In the genomic region with DNA sequence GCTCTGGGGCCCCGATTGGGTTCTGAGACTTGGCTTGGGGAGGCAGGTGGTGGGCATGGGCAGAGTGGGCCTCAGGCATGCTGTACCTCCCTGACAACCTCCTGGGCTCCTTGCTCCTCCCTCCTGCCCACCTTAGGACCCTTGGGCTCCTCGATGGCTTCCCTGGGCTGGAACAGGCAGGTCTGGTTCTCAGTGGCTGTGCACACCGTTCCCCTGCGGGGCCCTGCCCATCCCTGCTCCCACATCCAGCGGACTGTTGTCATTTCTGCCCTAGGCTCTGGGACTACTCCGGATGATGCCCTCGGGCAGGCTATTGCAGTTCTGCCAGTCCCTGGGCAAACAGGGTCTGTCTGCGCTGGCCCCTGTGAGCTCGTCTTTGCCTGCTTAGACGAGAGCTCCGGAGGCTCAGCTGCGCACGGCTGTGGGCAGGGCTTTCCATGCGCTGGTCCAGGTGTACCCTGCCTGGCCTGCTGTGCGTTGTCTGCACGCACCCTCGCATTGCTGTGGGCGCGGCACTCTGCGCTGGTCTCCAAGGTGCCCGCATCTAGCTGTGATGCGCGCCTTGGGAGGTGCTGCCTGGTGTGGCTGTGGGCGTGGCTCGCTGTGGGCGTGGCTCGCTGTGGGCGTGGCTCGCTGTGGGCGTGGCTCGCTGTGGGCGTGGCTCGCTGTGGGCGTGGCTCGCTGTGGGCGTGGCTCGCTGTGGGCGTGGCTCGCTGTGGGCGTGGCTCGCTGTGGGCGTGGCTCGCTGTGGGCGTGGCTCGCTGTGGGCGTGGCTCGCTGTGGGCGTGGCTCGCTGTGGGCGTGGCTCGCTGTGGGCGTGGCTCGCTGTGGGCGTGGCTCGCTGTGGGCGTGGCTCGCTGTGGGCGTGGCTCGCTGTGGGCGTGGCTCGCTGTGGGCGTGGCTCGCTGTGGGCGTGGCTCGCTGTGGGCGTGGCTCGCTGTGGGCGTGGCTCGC, we compare ENCODE assay signal across 8 cellular contexts. TPM values are rescaled to one million over a fixed set of nuclear protein-coding genes. Genes with fewer than 3 reads are reported as not detected.
DNase-seq lines count a peak whose midpoint lies in the region; ATAC-seq, FAIRE-seq and TF ChIP-seq lines count a peak whose summit lies in the region.
"Not testable (repeated sequence)": the region's sequence is repeated elsewhere in the genome, so short reads cannot be mapped to it uniquely, and the experiment has no call there.

No MANE protein-coding gene starts in this region.

- TF ChIP-seq CTCF in sigmoid colon (IDR thresholded peaks at IDR 0.05): not testable (repeated sequence)

- intact Hi-C loops in CD4-positive, alpha-beta memory T cell (cut with micrococcal nuclease): loop anchor here (1.0 kb wide), 1 partner anchor 8 kb away; no protein-coding TSS in a partner anchor
- intact Hi-C loops in left colon (cut with DNase I, micrococcal nuclease); sigmoid colon (cut with DNase I): not testable (repeated sequence)

- WGBS in sigmoid colon, 2 donors: 60 to 66% methylated on average over 39 of the region's 69 CpGs

- not testable (repeated sequence) for H3K27me3 Mint-ChIP-seq in CD4-positive, alpha-beta memory T cell; activated T-cell treated with anti-CD3 and anti-CD28 coated beads, Interleukin-2, amount 50 U/mL, for 4 hours (ENCODE audit: low read depth)

- H3K9me3 Mint-ChIP-seq in CD4-positive, alpha-beta memory T cell; activated T-cell treated with anti-CD3 and anti-CD28 coated beads, Interleukin-2, amount 50 U/mL, for 4 hours: not testable (repeated sequence)

- TF ChIP-seq POLR2A in sigmoid colon (IDR thresholded peaks at IDR 0.05): not testable (repeated sequence)

- DNase-seq in CD4-positive, alpha-beta memory T cell: peak in 3 of 5 donors; percentile 33 to 56 (median 36)
- not testable (repeated sequence) for DNase-seq in HTR-8/SVneo (ENCODE audit: insufficient read length, low spot score); activated T-cell treated with anti-CD3 and anti-CD28 coated beads, Interleukin-2, amount 50 U/mL, for 4 hours
- DNase-seq in NCI-H774 (lab: John Stamatoyannopoulos, UW) (peak; percentile 47), T-helper 9 cell (peak; percentile 27), left colon (peak in 1 of 2 donors; percentile 43), sigmoid colon (peak; percentile 67)
- DNase-seq in effector memory CD4-positive, alpha-beta T cell: peak; percentile 6 to 48 (median 45)

- peaks cover 8 to 23% (median 16%) of the 10 kb centered on the region in 4 donors for H3K4me1 Mint-ChIP-seq in CD4-positive, alpha-beta memory T cell
- H3K4me1 Mint-ChIP-seq in activated T-cell treated with anti-CD3 and anti-CD28 coated beads, Interleukin-2, amount 50 U/mL, for 4 hours (ENCODE audit: low read depth): peaks cover 10% of the 10 kb centered on the region

- H3K9me3 ChIP-seq in CD4-positive, alpha-beta memory T cell (ENCODE audit: control insufficient read depth in 1 of 2, low read length in 2 of 2); effector memory CD4-positive, alpha-beta T cell (ENCODE audit: control insufficient read depth, low read length); sigmoid colon: not testable (repeated sequence)

- not testable (repeated sequence) for H3K4me3 Mint-ChIP-seq in CD4-positive, alpha-beta memory T cell; activated T-cell treated with anti-CD3 and anti-CD28 coated beads, Interleukin-2, amount 50 U/mL, for 4 hours

- peak overlapping the region; percentile 38 for H3K27ac ChIP-seq in CD4-positive, alpha-beta memory T cell (ENCODE audit: low read depth, low read length)
- H3K27ac ChIP-seq in effector memory CD4-positive, alpha-beta T cell (ENCODE audit: insufficient read depth, low read length, poor library complexity, severe bottlenecking): not testable (repeated sequence)
- H3K27ac ChIP-seq in sigmoid colon: peak overlapping the region in 3 of 4 donors; percentile 1 to 41 (median 14)

- ATAC-seq in activated T-cell treated with anti-CD3 and anti-CD28 coated beads, Interleukin-2, amount 50 U/mL, for 4 hours: peak; percentile 36 to 49
- peak; percentile 66 for ATAC-seq in left colon

- FAIRE-seq in HTR-8/SVneo (lab: Jason Lieb, UNC): peak; percentile 67

- CTCF ChIA-PET in CD4-positive, alpha-beta memory T cell (lab: Charles Lee; ENCODE audit: partially characterized antibody): interaction anchor here (1.6 kb wide), 1 partner anchor 7 kb away, joined by 6 read pairs; the partner anchor contains the start of gene IBA57

- H3K4me1 ChIP-seq in CD4-positive, alpha-beta memory T cell (ENCODE audit: insufficient read depth, low read length); effector memory CD4-positive, alpha-beta T cell (ENCODE audit: control insufficient read depth, insufficient read depth, low read length, poor library complexity, severe bottlenecking): not testable (repeated sequence)
- H3K4me1 ChIP-seq in sigmoid colon: peaks cover 0 to 35% (median 12%) of the 10 kb centered on the region in 4 donors

- peak overlapping the region in 5 of 7 donors; percentile 4 to 73 (median 53) for H3K27ac Mint-ChIP-seq in CD4-positive, alpha-beta memory T cell

- H3K36me3 ChIP-seq in CD4-positive, alpha-beta memory T cell (ENCODE audit: insufficient read depth, low read length); sigmoid colon: not testable (repeated sequence)
- peaks cover 18% of the 10 kb centered on the region for H3K36me3 ChIP-seq in effector memory CD4-positive, alpha-beta T cell (ENCODE audit: control insufficient read depth, insufficient read depth, low read length)

- H3K4me3 ChIP-seq in CD4-positive, alpha-beta memory T cell (ENCODE audit: low read length in 2 of 2); effector memory CD4-positive, alpha-beta T cell (ENCODE audit: insufficient read depth, low read depth, low read length, poor library complexity, severe bottlenecking): not testable (repeated sequence)
- H3K4me3 ChIP-seq in sigmoid colon: peak overlapping the region in 2 of 4 donors; percentile 19 to 52

- H3K36me3 Mint-ChIP-seq in CD4-positive, alpha-beta memory T cell: peaks cover 9 to 12% of the 10 kb centered on the region in 2 donors
- not testable (repeated sequence) for H3K36me3 Mint-ChIP-seq in activated T-cell treated with anti-CD3 and anti-CD28 coated beads, Interleukin-2, amount 50 U/mL, for 4 hours (ENCODE audit: insufficient read depth)

- TF ChIP-seq EP300 in sigmoid colon (IDR thresholded peaks at IDR 0.05): not testable (repeated sequence)

- H3K27me3 ChIP-seq in CD4-positive, alpha-beta memory T cell (ENCODE audit: insufficient read depth, low read length); effector memory CD4-positive, alpha-beta T cell (replicated peaks; ENCODE audit: control insufficient read depth, insufficient read depth, low read length, poor library complexity, severe bottlenecking); sigmoid colon: not testable (repeated sequence)

- POLR2A ChIA-PET in CD4-positive, alpha-beta memory T cell (lab: Charles Lee; ENCODE audit: partially characterized antibody): interaction anchor here (1.2 to 4.9 kb wide), 2 partner anchors 9 to 34 kb away, joined by 3 to 26 read pairs; partner anchors contain the start of genes GUK1 and IBA57

RNA-seq across cellular contexts. Expression of gene IBA57, which starts 8.2 kb away (rescaled TPM):
- 10 to 100 TPM; 10.9 to 12.0 TPM for total RNA-seq in CD4-positive, alpha-beta memory T cell
- 1 to 10 TPM; 1.3 to 2.9 TPM for polyA plus RNA-seq in CD4-positive, alpha-beta memory T cell
- 10 to 100 TPM; 14.5 to 17.6 (median 15.9) TPM for total RNA-seq in activated T-cell treated with anti-CD3 and anti-CD28 coated beads, Interleukin-2, amount 50 U/mL, for 4 hours
- total RNA-seq in left colon (1 to 10 TPM; 9.3 to 9.4 TPM), sigmoid colon (10 to 100 TPM in 2 of 4 donors, 1 to 10 TPM in 2; 2.9 to 14.0 (median 7.3) TPM)
- polyA plus RNA-seq in sigmoid colon: 1 to 10 TPM; 3.7 to 8.0 (median 4.8) TPM

RNA-seq across cellular contexts. Expression of gene GJC2, which starts 24.1 kb away (rescaled TPM):
- total RNA-seq in CD4-positive, alpha-beta memory T cell: under 1 TPM; 0.61 to 0.80 TPM
- polyA plus RNA-seq in CD4-positive, alpha-beta memory T cell: not detected
- under 1 TPM; 0.49 to 0.79 (median 0.53) TPM for total RNA-seq in activated T-cell treated with anti-CD3 and anti-CD28 coated beads, Interleukin-2, amount 50 U/mL, for 4 hours
- 1 to 10 TPM in 1 of 2 donors, under 1 TPM in 1; 0.49 to 1.5 TPM for total RNA-seq in left colon
- 1 to 10 TPM; 4.2 to 6.4 (median 4.9) TPM for total RNA-seq in sigmoid colon
- under 1 TPM in 2 of 3 donors, not detected in 1; 0.60 to 0.99 TPM for polyA plus RNA-seq in sigmoid colon

RNA-seq across cellular contexts. Expression of gene GUK1, which starts 33.7 kb away (rescaled TPM):
- 100 to 1,000 TPM; 179 to 185 TPM for total RNA-seq in CD4-positive, alpha-beta memory T cell
- polyA plus RNA-seq in CD4-positive, alpha-beta memory T cell: 100 to 1,000 TPM; 382 to 488 TPM
- 100 to 1,000 TPM; 219 to 248 (median 242) TPM for total RNA-seq in activated T-cell treated with anti-CD3 and anti-CD28 coated beads, Interleukin-2, amount 50 U/mL, for 4 hours
- total RNA-seq in left colon (100 to 1,000 TPM; 175 to 176 TPM), sigmoid colon (100 to 1,000 TPM; 225 to 366 (median 303) TPM)
- polyA plus RNA-seq in sigmoid colon: 100 to 1,000 TPM; 391 to 668 (median 656) TPM

RNA-seq across cellular contexts. Expression of gene OBSCN, which starts 34.0 kb away (rescaled TPM):
- total RNA-seq in CD4-positive, alpha-beta memory T cell: 10 to 100 TPM; 76.0 to 91.4 TPM
- 1 to 10 TPM in 1 of 2 donors, under 1 TPM in 1; 0.19 to 3.5 TPM for polyA plus RNA-seq in CD4-positive, alpha-beta memory T cell
- total RNA-seq in activated T-cell treated with anti-CD3 and anti-CD28 coated beads, Interleukin-2, amount 50 U/mL, for 4 hours: 1 to 10 TPM; 6.3 to 9.3 (median 7.5) TPM
- total RNA-seq in left colon: 1 to 10 TPM; 5.3 to 8.0 TPM
- total RNA-seq in sigmoid colon: 10 to 100 TPM; 12.1 to 21.0 (median 16.3) TPM
- 10 to 100 TPM in 1 of 3 donors, 1 to 10 TPM in 1, under 1 TPM in 1; 0.92 to 13.1 (median 2.4) TPM for polyA plus RNA-seq in sigmoid colon
